ENCODE assay signal across 8 cellular contexts in the genomic region with DNA sequence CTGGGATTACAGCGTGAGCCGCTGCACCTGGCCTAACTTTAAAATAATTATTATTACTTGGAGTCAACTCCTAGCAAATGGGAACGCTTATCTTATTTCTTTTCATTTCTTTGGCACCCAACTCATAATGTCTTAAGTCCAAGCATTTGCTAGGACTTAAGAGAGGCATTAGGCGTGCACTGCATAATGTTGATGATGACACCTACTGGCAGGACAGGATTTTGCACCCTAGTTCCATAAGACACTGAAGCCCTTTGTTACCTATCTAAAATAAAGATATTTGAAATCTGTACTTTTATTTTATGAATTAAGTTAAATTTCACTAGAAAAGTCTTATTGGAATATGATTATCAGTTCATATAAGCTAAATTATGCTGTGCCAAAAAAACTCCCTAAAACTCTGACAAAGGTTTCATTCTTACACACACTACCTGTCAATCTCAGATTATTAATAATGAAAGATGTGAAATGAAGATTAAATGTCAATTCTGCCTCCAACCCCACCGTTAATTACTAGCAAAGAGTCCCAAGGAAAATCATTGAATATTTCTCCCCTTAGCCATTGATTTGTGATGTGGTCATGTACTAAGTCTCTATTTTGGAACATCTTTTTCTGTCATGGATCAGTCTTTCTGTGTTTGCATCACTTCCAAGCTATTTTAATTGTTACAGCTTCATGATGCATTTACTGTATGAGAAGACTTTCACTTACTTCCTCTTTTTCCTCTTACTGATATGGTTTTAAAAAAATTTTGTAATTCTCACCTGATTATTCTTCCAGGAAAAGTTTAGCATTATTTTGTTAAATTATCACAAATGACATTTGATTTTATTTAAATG. TPM values are rescaled to one million over a fixed set of nuclear protein-coding genes. Genes with fewer than 3 reads are reported as not detected.
DNase-seq lines count a peak whose midpoint lies in the region; ATAC-seq and TF ChIP-seq lines count a peak whose summit lies in the region.

No MANE protein-coding gene starts in this region.

- no peak overlapping the region for H3K4me2 ChIP-seq in PC-3 (ENCODE audit: low read length)

- CTCF ChIA-PET in PC-3 (lab: Charles Lee), result no interaction called here

- ATAC-seq in activated T-cell treated with anti-CD3 and anti-CD28 coated beads, Interleukin-2, amount 50 U/mL, for 72 hours (replicated peaks in 1 of 2), result no peak
- peak; percentile 82 for ATAC-seq in PC-3
- ATAC-seq in stimulated activated memory B cell treated with anti-CD40 and anti-IgM and Interleukin-4, amounts not matched to agents 10 μg/mL and 1 μg/mL and 100 μg/mL, for 72 hours, result no peak

- H3K9me3 Mint-ChIP-seq in activated T-cell treated with anti-CD3 and anti-CD28 coated beads, Interleukin-2, amount 50 U/mL, for 72 hours, result peaks cover 0 to 3% of the 10 kb centered on the region in 2 donors
- no peaks in the 10 kb centered on the region for H3K9me3 Mint-ChIP-seq in stimulated activated memory B cell treated with anti-CD40 and anti-IgM and Interleukin-4, amounts not matched to agents 10 μg/mL and 1 μg/mL and 100 μg/mL, for 72 hours

- no peaks in the 10 kb centered on the region for H4K20me1 ChIP-seq in PC-3 (ENCODE audit: low read length)

- H3K4me1 Mint-ChIP-seq in activated T-cell treated with anti-CD3 and anti-CD28 coated beads, Interleukin-2, amount 50 U/mL, for 72 hours (ENCODE audit: low read depth), result no peaks in the 10 kb centered on the region
- H3K4me1 Mint-ChIP-seq in stimulated activated memory B cell treated with anti-CD40 and anti-IgM and Interleukin-4, amounts not matched to agents 10 μg/mL and 1 μg/mL and 100 μg/mL, for 72 hours, result no peaks in the 10 kb centered on the region

- H3K9me2 ChIP-seq in PC-3 (replicated peaks; ENCODE audit: low read length), result no peaks in the 10 kb centered on the region

- no peak overlapping the region for H2AFZ ChIP-seq in PC-3 (ENCODE audit: low read length)

- H3K27ac ChIP-seq in PC-3 (ENCODE audit: low read length), result no peak overlapping the region
- no peak overlapping the region for H3K27ac ChIP-seq in suprapubic skin

- H3K4me1 ChIP-seq in PC-3 (ENCODE audit: insufficient read depth, low read length) (peaks cover 18% of the 10 kb centered on the region), suprapubic skin (no peaks in the 10 kb centered on the region)

- H3K9me3 ChIP-seq in PC-3 (ENCODE audit: low read length) (no peaks in the 10 kb centered on the region), suprapubic skin (no peaks in the 10 kb centered on the region)

- H3K4me3 ChIP-seq in HFF-Myc (replicated peaks; ENCODE audit: low read depth, low read length) (no peak overlapping the region), PC-3 (ENCODE audit: low read length) (no peak overlapping the region), retinal pigment epithelial cell (ENCODE audit: low read length) (no peak overlapping the region), suprapubic skin (no peak overlapping the region)

- peak; percentile 68 for TF ChIP-seq CTCF in HFF-Myc (IDR thresholded peaks at IDR 0.05; ENCODE audit: low read depth, low read length, missing control alignments)
- TF ChIP-seq CTCF in PC-3 (conservative IDR thresholded peaks at IDR 0.05; ENCODE audit: low read depth, low read length), result peak; percentile 84
- TF ChIP-seq CTCF in retinal pigment epithelial cell (conservative IDR thresholded peaks at IDR 0.05; ENCODE audit: low read depth, low read length), result peak; percentile 65
- peak in 1 of 2 donors; percentile 31 for TF ChIP-seq CTCF in suprapubic skin (IDR thresholded peaks at IDR 0.05)

- TF ChIP-seq EP300 in suprapubic skin (IDR thresholded peaks at IDR 0.05), result no peak

- no peaks in the 10 kb centered on the region for H3F3A ChIP-seq in PC-3 (ENCODE audit: low read length, unreplicated experiment)

- peak; percentile 9 for DNase-seq in activated T-cell treated with anti-CD3 and anti-CD28 coated beads, Interleukin-2, amount 50 U/mL, for 72 hours
- DNase-seq in activated T-cell treated with anti-CD3 and anti-CD28 coated beads, Interleukin-2, amount 50 U/mL, for 1 hour, result no peak
- DNase-seq in HFF-Myc (ENCODE audit: extremely low read depth, low read depth) (no peak), PC-3 (peak; percentile 87), fibroblast of gingiva (ENCODE audit: low read depth) (peak; percentile 68), retinal pigment epithelial cell (ENCODE audit: low read depth) (no peak), suprapubic skin (ENCODE audit: low spot score in 2 of 2) (no peak)

- H3K36me3 ChIP-seq in PC-3 (ENCODE audit: low read depth, low read length) (no peaks in the 10 kb centered on the region; the same call in 1 of the 2 replicates), suprapubic skin (no peaks in the 10 kb centered on the region)

- BruUV-seq in PC-3 (replicated peaks; lab: Mats Ljungman, UMichigan), result no TSS peak

- no peak overlapping the region for H3K27ac Mint-ChIP-seq in activated T-cell treated with anti-CD3 and anti-CD28 coated beads, Interleukin-2, amount 50 U/mL, for 72 hours
- no peak overlapping the region for H3K27ac Mint-ChIP-seq in stimulated activated memory B cell treated with anti-CD40 and anti-IgM and Interleukin-4, amounts not matched to agents 10 μg/mL and 1 μg/mL and 100 μg/mL, for 72 hours

- TF ChIP-seq POLR2A in suprapubic skin (IDR thresholded peaks at IDR 0.05), result no peak

- intact Hi-C loops in PC-3 (cut with micrococcal nuclease), result no loop called here

- no peaks in the 10 kb centered on the region for H3K36me3 Mint-ChIP-seq in activated T-cell treated with anti-CD3 and anti-CD28 coated beads, Interleukin-2, amount 50 U/mL, for 72 hours (ENCODE audit: insufficient read depth in 2 of 2)
- no peaks in the 10 kb centered on the region for H3K36me3 Mint-ChIP-seq in stimulated activated memory B cell treated with anti-CD40 and anti-IgM and Interleukin-4, amounts not matched to agents 10 μg/mL and 1 μg/mL and 100 μg/mL, for 72 hours

- no peaks in the 10 kb centered on the region for H3K27me3 Mint-ChIP-seq in activated T-cell treated with anti-CD3 and anti-CD28 coated beads, Interleukin-2, amount 50 U/mL, for 72 hours (ENCODE audit: low read depth)
- no peaks in the 10 kb centered on the region for H3K27me3 Mint-ChIP-seq in stimulated activated memory B cell treated with anti-CD40 and anti-IgM and Interleukin-4, amounts not matched to agents 10 μg/mL and 1 μg/mL and 100 μg/mL, for 72 hours

- H3K9ac ChIP-seq in PC-3 (ENCODE audit: low read length), result no peak overlapping the region

- POLR2A ChIA-PET in PC-3 (lab: Charles Lee; ENCODE audit: unreplicated experiment), result no interaction called here

- 70% methylated on average over 5 of the region's 5 CpGs for WGBS in suprapubic skin

- H3K27me3 ChIP-seq in PC-3 (ENCODE audit: low read length) (no peaks in the 10 kb centered on the region), suprapubic skin (no peaks in the 10 kb centered on the region)

- no peak overlapping the region for H3K4me3 Mint-ChIP-seq in activated T-cell treated with anti-CD3 and anti-CD28 coated beads, Interleukin-2, amount 50 U/mL, for 72 hours
- H3K4me3 Mint-ChIP-seq in stimulated activated memory B cell treated with anti-CD40 and anti-IgM and Interleukin-4, amounts not matched to agents 10 μg/mL and 1 μg/mL and 100 μg/mL, for 72 hours, result no peak overlapping the region

- no peaks in the 10 kb centered on the region for H3K79me2 ChIP-seq in PC-3 (ENCODE audit: low read length)

RNA-seq across cellular contexts. Expression of a gene that starts 12.7 kb away (rescaled TPM):
- total RNA-seq in activated T-cell treated with anti-CD3 and anti-CD28 coated beads, Interleukin-2, amount 50 U/mL, for 72 hours, result under 1 TPM in 1 of 2 donors, not detected in 1; 0.07 TPM
- total RNA-seq in PC-3 (2014; rRNA removed) (34.0 and 39.2 TPM in 2 replicates), suprapubic skin (1 to 10 TPM in 2 of 4 donors, under 1 TPM in 1, not detected in 1; 0.47 to 1.7 (median 1.1) TPM)

Comparison
In these comparisons a context has a peak if more than half of its experiments do, and no peak if none do; other contexts are left out.
1. DNase-seq: peak in activated T-cell treated with anti-CD3 and anti-CD28 coated beads, Interleukin-2, amount 50 U/mL, for 72 hours (2 of 2), PC-3 (single experiment) and fibroblast of gingiva (single experiment); none in activated T-cell treated with anti-CD3 and anti-CD28 coated beads, Interleukin-2, amount 50 U/mL, for 1 hour (single experiment), HFF-Myc (single experiment), retinal pigment epithelial cell (single experiment) and suprapubic skin (0 of 2).
2. RNA of a gene that starts 12.7 kb away (total RNA-seq): 34.0 to 39.2 TPM in PC-3; 0.47 to 1.7 TPM in suprapubic skin and 0.07 TPM in activated T-cell treated with anti-CD3 and anti-CD28 coated beads, Interleukin-2, amount 50 U/mL, for 72 hours; every median in the first group is over 10 times any median in the second.